In genomic region chr9:111036946-111037743, GRCh38 we compare ENCODE assay signal across 9 cellular contexts. TPM values are rescaled to one million over a fixed set of nuclear protein-coding genes. Genes with fewer than 3 reads are reported as not detected.
A peak's percentile ranks its signal among the peaks of the same experiment; 100 is the strongest.
DNase-seq lines count a peak whose midpoint lies in the region; ATAC-seq, FAIRE-seq and TF ChIP-seq lines count a peak whose summit lies in the region.
"Had no signal": no experiment of that assay in that cellular context is flagged by ENCODE, and none has a peak within 500 bp of the region (broad histone marks: within the 10 kb centered on the region; RNA-seq: fewer than 3 reads in every experiment).

No MANE protein-coding gene starts in this region.

- no peaks in the 10 kb centered on the region for H3K9me3 Mint-ChIP-seq in activated CD8-positive, alpha-beta T cell treated with anti-CD3 and anti-CD28 coated beads for 36 hours

- H3K4me1 Mint-ChIP-seq in activated CD8-positive, alpha-beta T cell treated with anti-CD3 and anti-CD28 coated beads for 36 hours (ENCODE audit: low read depth), result peaks cover 10% of the 10 kb centered on the region

- DNase-seq in SJCRH30 (peak in 1 of 2 experiments; percentile 69), pancreas (no peak), HUDEP-2 (lab: John Stamatoyannopoulos, UW; ENCODE audit: unreplicated experiment in 76 of 76) (no peak)
- DNase-seq in NK-92 treated with Interleukin-12 subunit alpha and Interleukin-12 subunit beta, amount 100 ng/mL, for 24 hours (lab: John Stamatoyannopoulos, UW), result no peak
- no peak for DNase-seq in activated CD8-positive, alpha-beta T cell treated with anti-CD3 and anti-CD28 coated beads for 36 hours

- no peak for FAIRE-seq in pancreas (lab: Jason Lieb, UNC)
- FAIRE-seq: K562 had no signal

- TF ChIP-seq CTCF in GM12875 (IDR thresholded peaks at IDR 0.05; ENCODE audit: borderline replicate concordance, insufficient read depth, low read depth, low read length) (no peak), gastroesophageal sphincter (IDR thresholded peaks at IDR 0.05) (no peak), pancreas (IDR thresholded peaks at IDR 0.05) (no peak)
- TF ChIP-seq CTCF in activated CD8-positive, alpha-beta T cell treated with anti-CD3 and anti-CD28 coated beads for 36 hours (IDR thresholded peaks at IDR 0.05), result no peak

- H3K4me3 ChIP-seq in GM12875 (ENCODE audit: low read depth, low read length) (peak overlapping the region; percentile 85), SJCRH30 (peak overlapping the region; percentile 85), gastroesophageal sphincter (peak overlapping the region; percentile 52 to 72), pancreas (peak overlapping the region; percentile 55 to 80 (median 68))
- H3K4me3 ChIP-seq: K562 had no signal

- CTCF ChIA-PET in activated CD8-positive, alpha-beta T cell treated with anti-CD3 and anti-CD28 coated beads for 36 hours (lab: Charles Lee), result interaction anchor here (1.0 kb wide), 1 partner anchor 732 kb away, joined by 3 read pairs; no protein-coding TSS in a partner anchor

- H3K27ac Mint-ChIP-seq in activated CD8-positive, alpha-beta T cell treated with anti-CD3 and anti-CD28 coated beads for 36 hours, result no peak overlapping the region

- H3K36me3 ChIP-seq in SJCRH30 (no peaks in the 10 kb centered on the region), gastroesophageal sphincter (no peaks in the 10 kb centered on the region), pancreas (no peaks in the 10 kb centered on the region)

- POLR2A ChIA-PET in activated CD8-positive, alpha-beta T cell treated with anti-CD3 and anti-CD28 coated beads for 36 hours (lab: Charles Lee), result no interaction called here

- H3K27me3 ChIP-seq in SJCRH30 (no peaks in the 10 kb centered on the region), gastroesophageal sphincter (peaks cover 50% of the 10 kb centered on the region), pancreas (no peaks in the 10 kb centered on the region)

- no peak for TF ChIP-seq POLR2A in gastroesophageal sphincter (IDR thresholded peaks at IDR 0.05)
- TF ChIP-seq POLR2A in GM18505 (IDR thresholded peaks at IDR 0.05; ENCODE audit: borderline replicate concordance, extremely low read depth, insufficient read depth, insufficient read length), result no peak

- peaks cover 33% of the 10 kb centered on the region for H3K27me3 Mint-ChIP-seq in activated CD8-positive, alpha-beta T cell treated with anti-CD3 and anti-CD28 coated beads for 36 hours

- no peak for TF ChIP-seq EP300 in gastroesophageal sphincter (IDR thresholded peaks at IDR 0.05)

- 14 to 34% methylated on average over 12 to 16 of the region's 23 CpGs for WGBS in gastroesophageal sphincter (ENCODE audit: low coverage in 1 of 2), 2 donors
- WGBS in pancreas, 2 donors, result 4 to 5% methylated on average over 23 of the region's 23 CpGs

- H3K4me1 ChIP-seq in SJCRH30 (peaks cover 17% of the 10 kb centered on the region), gastroesophageal sphincter (peaks cover 0 to 23% (median 0%) of the 10 kb centered on the region in 3 donors), pancreas (peaks cover 0 to 14% (median 10%) of the 10 kb centered on the region in 3 donors)

- H3K27ac ChIP-seq in SJCRH30 (peak overlapping the region; percentile 25; the same call in 1 of the 2 replicates), gastroesophageal sphincter (peak overlapping the region; percentile 54 to 88 (median 86)), pancreas (peak overlapping the region; percentile 32 to 91 (median 78))

- H3K9me3 ChIP-seq in SJCRH30 (replicated peaks) (no peaks in the 10 kb centered on the region), gastroesophageal sphincter (no peaks in the 10 kb centered on the region), pancreas (no peaks in the 10 kb centered on the region)

- no peak for ATAC-seq in gastroesophageal sphincter
- ATAC-seq in pancreas, result peak; percentile 12 to 22 (median 21)
- ATAC-seq in GM18505 (IDR thresholded peaks at IDR 0.05; ENCODE audit: unreplicated experiment), result no peak
- ATAC-seq in activated CD8-positive, alpha-beta T cell treated with anti-CD3 and anti-CD28 coated beads for 36 hours, result no peak
- ATAC-seq: K562 had no signal

- intact Hi-C loops in pancreas (cut with DNase I), result no loop called here
- intact Hi-C loops in activated CD8-positive, alpha-beta T cell treated with anti-CD3 and anti-CD28 coated beads for 36 hours (cut with micrococcal nuclease), result loop anchor here (10.0 kb wide), 1 partner anchor 258 kb away; no protein-coding TSS in a partner anchor

- no peaks in the 10 kb centered on the region for H3K36me3 Mint-ChIP-seq in activated CD8-positive, alpha-beta T cell treated with anti-CD3 and anti-CD28 coated beads for 36 hours (ENCODE audit: low read depth)

- no peak overlapping the region for H3K4me3 Mint-ChIP-seq in activated CD8-positive, alpha-beta T cell treated with anti-CD3 and anti-CD28 coated beads for 36 hours

RNA-seq across cellular contexts. Expression of gene LPAR1, which starts 1.1 kb away (rescaled TPM):
- 13.9 and 14.8 TPM in 2 replicates for total RNA-seq in SJCRH30 (2014; rRNA removed; shearing (Covaris generic))
- total RNA-seq in gastroesophageal sphincter, result 10 to 100 TPM; 27.1 to 65.4 (median 47.6) TPM
- 10 to 100 TPM in 1 of 6 donors, 1 to 10 TPM in 5; 3.8 to 11.4 (median 6.0) TPM for total RNA-seq in pancreas
- polyA plus RNA-seq in pancreas, result 1 to 10 TPM; 4.3 to 5.5 TPM
- not detected for total RNA-seq in activated CD8-positive, alpha-beta T cell treated with anti-CD3 and anti-CD28 coated beads for 36 hours
- polyA plus RNA-seq: K562 had no signal

Comparison
In these comparisons a context has a peak if more than half of its experiments do, and no peak if none do; other contexts are left out.
1. H3K27ac ChIP-seq: peak in every context shown above with its lines; median percentile 86 in gastroesophageal sphincter; 78 in pancreas; 25 in SJCRH30.
2. ATAC-seq: peak in pancreas (4 of 4); none in gastroesophageal sphincter (single experiment), GM18505 (single experiment) and activated CD8-positive, alpha-beta T cell treated with anti-CD3 and anti-CD28 coated beads for 36 hours (single experiment).
3. RNA of gene LPAR1, which starts 1.1 kb away (total RNA-seq): 27.1 to 65.4 TPM in gastroesophageal sphincter, 13.9 to 14.8 TPM in SJCRH30 and 3.8 to 11.4 TPM in pancreas; not detected in activated CD8-positive, alpha-beta T cell treated with anti-CD3 and anti-CD28 coated beads for 36 hours; every median in the first group is over 4 times any median in the second.
4. Peak in every context shown above with its lines, with median percentiles within 50 percentile points of each other: H3K4me3 ChIP-seq.